14 cellular contexts compared by ENCODE assay signal in genomic region chr7:148304456-148304855, GRCh38.
DNase-seq lines count a peak whose midpoint lies in the region; ATAC-seq and TF ChIP-seq lines count a peak whose summit lies in the region.
"Had no signal": no experiment of that assay in that cellular context is flagged by ENCODE, and none has a peak within 500 bp of the region (broad histone marks: within the 10 kb centered on the region; RNA-seq: fewer than 3 reads in every experiment).

No MANE protein-coding gene starts in this region.

- H2AK5ac ChIP-seq in mesenchymal stem cell (ENCODE audit: low read length, severe bottlenecking): no peak overlapping the region

- H3K9me3 ChIP-seq in mesenchymal stem cell (ENCODE audit: control insufficient read depth, low read length) (no peaks in the 10 kb centered on the region), right atrium auricular region (no peaks in the 10 kb centered on the region)
- H3K9me3 ChIP-seq: A549, neutrophil, upper lobe of right lung had no signal

- no CpG with 5 or more reads among the region's 1 CpG for WGBS in mesenchymal stem cell

- no peaks in the 10 kb centered on the region for H3K79me1 ChIP-seq in mesenchymal stem cell (replicated peaks; ENCODE audit: low read length, poor library complexity, severe bottlenecking)

- peaks cover 0 to 14% of the 10 kb centered on the region in 2 experiments for H3K27me3 ChIP-seq in mesenchymal stem cell (ENCODE audit: control insufficient read depth in 1 of 2, insufficient read depth in 1 of 2, low read length in 2 of 2)
- H3K27me3 ChIP-seq in right atrium auricular region: no peaks in the 10 kb centered on the region
- H3K27me3 ChIP-seq: neutrophil, upper lobe of right lung had no signal

- no peak overlapping the region for H3K27ac ChIP-seq in mesenchymal stem cell (ENCODE audit: low read length, poor library complexity, severe bottlenecking)
- no peak overlapping the region for H3K27ac ChIP-seq in right atrium auricular region
- H3K27ac ChIP-seq: A549, GM23248, neutrophil, upper lobe of right lung had no signal

- peak overlapping the region in 1 of 2 experiments; percentile 40 for H3K18ac ChIP-seq in mesenchymal stem cell (ENCODE audit: low read depth in 1 of 2, low read length in 2 of 2)

- no peak overlapping the region for H2BK15ac ChIP-seq in mesenchymal stem cell (ENCODE audit: low read depth, poor library complexity, severe bottlenecking)

- no peak overlapping the region for H3K4me2 ChIP-seq in mesenchymal stem cell (ENCODE audit: low read length, poor library complexity, severe bottlenecking)
- H3K4me2 ChIP-seq: A549 had no signal

- H2BK5ac ChIP-seq in mesenchymal stem cell (ENCODE audit: low read depth, low read length, poor library complexity, severe bottlenecking): no peak overlapping the region

- TF ChIP-seq CTCF in right atrium auricular region (IDR thresholded peaks at IDR 0.05): no peak

- no peaks in the 10 kb centered on the region for H3K36me3 ChIP-seq in mesenchymal stem cell (ENCODE audit: control insufficient read depth in 1 of 2, insufficient read depth in 2 of 2, low read depth in 1 of 2, low read length in 2 of 2)
- H3K36me3 ChIP-seq in right atrium auricular region: no peaks in the 10 kb centered on the region
- H3K36me3 ChIP-seq: neutrophil, upper lobe of right lung had no signal

- no peak overlapping the region for H4K91ac ChIP-seq in mesenchymal stem cell (ENCODE audit: low read length)

- no peak overlapping the region for H2AFZ ChIP-seq in mesenchymal stem cell (ENCODE audit: low read depth, low read length)
- H2AFZ ChIP-seq: GM23248 had no signal

- no peak overlapping the region for H4K8ac ChIP-seq in mesenchymal stem cell (ENCODE audit: low read length)

- DNase-seq in NCI-H2081 (lab: John Stamatoyannopoulos, UW): peak; percentile 13 to 61
- DNase-seq in NCI-H2081 treated with DMSO at 0.1 percent for 48 hours (lab: John Stamatoyannopoulos, UW): no peak
- DNase-seq in NCI-H526 treated with DMSO at 0.1 percent for 48 hours (lab: John Stamatoyannopoulos, UW): peak; percentile 26
- no peak for DNase-seq in mesenchymal stem cell
- DNase-seq in cerebellum (ENCODE audit: low spot score): no peak
- DNase-seq in GM19238 (ENCODE audit: insufficient read length, low spot score): no peak
- no peak for DNase-seq in right atrium auricular region (ENCODE audit: low spot score)
- DNase-seq: activated naive CD8-positive, alpha-beta T cell treated with anti-CD3 and anti-CD28 coated beads, Interleukin-2, amount 10 ng/mL, durations not matched to agents 7 days and 5 days; GM23248; KG1; upper lobe of right lung had no signal

- no peak overlapping the region for H3K14ac ChIP-seq in mesenchymal stem cell (ENCODE audit: low read length in 2 of 2)

- ATAC-seq in HG02759 (IDR thresholded peaks at IDR 0.05; ENCODE audit: unreplicated experiment): peak; percentile 74
- ATAC-seq: A549, upper lobe of right lung had no signal

- peak overlapping the region; percentile 56 for H3K9ac ChIP-seq in mesenchymal stem cell (ENCODE audit: low read length)
- H3K9ac ChIP-seq: GM23248 had no signal

- no peaks in the 10 kb centered on the region for H3K4me1 ChIP-seq in mesenchymal stem cell (ENCODE audit: control insufficient read depth, insufficient read depth, low read depth, low read length)
- peaks cover 0 to 11% of the 10 kb centered on the region in 2 donors for H3K4me1 ChIP-seq in right atrium auricular region
- H3K4me1 ChIP-seq: A549, upper lobe of right lung had no signal

- no peak overlapping the region for H2BK12ac ChIP-seq in mesenchymal stem cell (ENCODE audit: low read length in 2 of 2)

- H3K4ac ChIP-seq in mesenchymal stem cell (ENCODE audit: low read depth in 1 of 2, low read length in 2 of 2): no peak overlapping the region

- H3K4me3 ChIP-seq in mesenchymal stem cell (ENCODE audit: insufficient read depth in 1 of 2, low read depth in 1 of 2, low read length in 2 of 2) (peak overlapping the region in 1 of 2 experiments; percentile 43), right atrium auricular region (no peak overlapping the region)
- H3K4me3 ChIP-seq: A549, GM23248, upper lobe of right lung had no signal

- no peak overlapping the region for H2BK120ac ChIP-seq in mesenchymal stem cell (ENCODE audit: low read depth, low read length)

- H3K23ac ChIP-seq in mesenchymal stem cell (ENCODE audit: low read length in 2 of 2): no peak overlapping the region

Comparison
In these comparisons a context has a peak if more than half of its experiments do, and no peak if none do; other contexts are left out.
1. DNase-seq: peak in NCI-H2081 (2 of 2) and NCI-H526 treated with DMSO at 0.1 percent for 48 hours (single experiment); none in NCI-H2081 treated with DMSO at 0.1 percent for 48 hours (single experiment), mesenchymal stem cell (single experiment), cerebellum (single experiment), GM19238 (single experiment) and right atrium auricular region (single experiment).